In genomic region chr1:231421616-231421970, GRCh38 we compare ENCODE assay signal across 8 cellular contexts. TPM values are rescaled to one million over a fixed set of nuclear protein-coding genes. Genes with fewer than 3 reads are reported as not detected.
DNase-seq lines count a peak whose midpoint lies in the region; ATAC-seq and TF ChIP-seq lines count a peak whose summit lies in the region.

No MANE protein-coding gene starts in this region.

- H3K36me3 ChIP-seq in left lung: no peaks in the 10 kb centered on the region

- peak in 10 of 14 donors; percentile 38 to 78 (median 58) for DNase-seq in C1 segment of cervical spinal cord (lab: John Stamatoyannopoulos, UW)
- DNase-seq in cerebellar cortex (ENCODE audit: low spot score): peak; percentile 22
- peak in 1 of 2 donors; percentile 46 for DNase-seq in left lung
- DNase-seq in H4 (ENCODE audit: low spot score): no peak

- H3K36me3 Mint-ChIP-seq in stimulated activated memory B cell treated with anti-CD40 and anti-IgM and Interleukin-4, amounts not matched to agents 10 μg/mL and 1 μg/mL and 100 μg/mL, for 72 hours: peaks cover 5% of the 10 kb centered on the region

- no peaks in the 10 kb centered on the region for H3K9me3 Mint-ChIP-seq in stimulated activated memory B cell treated with anti-CD40 and anti-IgM and Interleukin-4, amounts not matched to agents 10 μg/mL and 1 μg/mL and 100 μg/mL, for 72 hours

- H3K4me3 ChIP-seq in left lung: peak overlapping the region; percentile 73 to 77

- ATAC-seq in GM18873 (IDR thresholded peaks at IDR 0.05; ENCODE audit: low FRiP score, unreplicated experiment): peak; percentile 28
- peak; percentile 15 for ATAC-seq in HG03103 (IDR thresholded peaks at IDR 0.05; ENCODE audit: low read depth, unreplicated experiment)
- peak; percentile 38 for ATAC-seq in SK-N-SH treated with all-trans-retinoic acid at 6 μM for 48 hours
- peak; percentile 42 for ATAC-seq in left lung
- ATAC-seq in stimulated activated memory B cell treated with anti-CD40 and anti-IgM and Interleukin-4, amounts not matched to agents 10 μg/mL and 1 μg/mL and 100 μg/mL, for 72 hours: peak; percentile 50

- H3K4me1 ChIP-seq in left lung: peaks cover 16 to 46% of the 10 kb centered on the region in 2 donors

- H3K4me3 Mint-ChIP-seq in stimulated activated memory B cell treated with anti-CD40 and anti-IgM and Interleukin-4, amounts not matched to agents 10 μg/mL and 1 μg/mL and 100 μg/mL, for 72 hours: peak overlapping the region; percentile 78

- no peaks in the 10 kb centered on the region for H3K27me3 Mint-ChIP-seq in stimulated activated memory B cell treated with anti-CD40 and anti-IgM and Interleukin-4, amounts not matched to agents 10 μg/mL and 1 μg/mL and 100 μg/mL, for 72 hours

- no peak for TF ChIP-seq CTCF in left lung (IDR thresholded peaks at IDR 0.05)

- H3K27ac ChIP-seq in left lung: peak overlapping the region; percentile 95 to 98

- no peaks in the 10 kb centered on the region for H3K27me3 ChIP-seq in left lung

- H3K9me3 ChIP-seq in left lung: no peaks in the 10 kb centered on the region

- peaks cover 49% of the 10 kb centered on the region for H3K4me1 Mint-ChIP-seq in stimulated activated memory B cell treated with anti-CD40 and anti-IgM and Interleukin-4, amounts not matched to agents 10 μg/mL and 1 μg/mL and 100 μg/mL, for 72 hours

- peak overlapping the region; percentile 44 for H3K27ac Mint-ChIP-seq in stimulated activated memory B cell treated with anti-CD40 and anti-IgM and Interleukin-4, amounts not matched to agents 10 μg/mL and 1 μg/mL and 100 μg/mL, for 72 hours

- intact Hi-C loops in left lung (cut with DNase I): no loop called here

TF ChIP-seq in SK-N-SH treated with all-trans-retinoic acid at 6 μM for 48 hours, 23 proteins besides CTCF, POLR2A, EP300 and RAD21:
- TF ChIP-seq ZFP3 (CRISPR knock-in tag; IDR thresholded peaks at IDR 0.05) (no peak), ZC3H10 (CRISPR knock-in tag; IDR thresholded peaks at IDR 0.05) (no peak), BACH2 (CRISPR knock-in tag; IDR thresholded peaks at IDR 0.05; ENCODE audit: borderline replicate concordance) (no peak), ZFP30 (CRISPR knock-in tag; IDR thresholded peaks at IDR 0.05) (no peak), ISL1 (CRISPR knock-in tag; IDR thresholded peaks at IDR 0.05) (no peak), CSRNP3 (CRISPR knock-in tag; IDR thresholded peaks at IDR 0.05) (no peak), ZNF565 (CRISPR knock-in tag; conservative IDR thresholded peaks at IDR 0.05; ENCODE audit: low read depth) (no peak), ESRRG (CRISPR knock-in tag; IDR thresholded peaks at IDR 0.05) (no peak), CSDC2 (CRISPR knock-in tag; IDR thresholded peaks at IDR 0.05) (no peak), ZNF70 (CRISPR knock-in tag; IDR thresholded peaks at IDR 0.05) (no peak), TCF4 (CRISPR knock-in tag; IDR thresholded peaks at IDR 0.05; ENCODE audit: borderline replicate concordance) (no peak), ZNF8 (CRISPR knock-in tag; IDR thresholded peaks at IDR 0.05) (no peak)

RNA-seq across cellular contexts. Expression of gene EGLN1, which starts 0.5 kb away (rescaled TPM):
- 10 to 100 TPM; 19.4 to 25.2 TPM for total RNA-seq in left lung
- total RNA-seq in H4 (2014; rRNA removed; shearing (Covaris generic)): 15.0 and 26.0 TPM in 2 replicates
